ENCODE assay signal across 8 cellular contexts in the genomic region with DNA sequence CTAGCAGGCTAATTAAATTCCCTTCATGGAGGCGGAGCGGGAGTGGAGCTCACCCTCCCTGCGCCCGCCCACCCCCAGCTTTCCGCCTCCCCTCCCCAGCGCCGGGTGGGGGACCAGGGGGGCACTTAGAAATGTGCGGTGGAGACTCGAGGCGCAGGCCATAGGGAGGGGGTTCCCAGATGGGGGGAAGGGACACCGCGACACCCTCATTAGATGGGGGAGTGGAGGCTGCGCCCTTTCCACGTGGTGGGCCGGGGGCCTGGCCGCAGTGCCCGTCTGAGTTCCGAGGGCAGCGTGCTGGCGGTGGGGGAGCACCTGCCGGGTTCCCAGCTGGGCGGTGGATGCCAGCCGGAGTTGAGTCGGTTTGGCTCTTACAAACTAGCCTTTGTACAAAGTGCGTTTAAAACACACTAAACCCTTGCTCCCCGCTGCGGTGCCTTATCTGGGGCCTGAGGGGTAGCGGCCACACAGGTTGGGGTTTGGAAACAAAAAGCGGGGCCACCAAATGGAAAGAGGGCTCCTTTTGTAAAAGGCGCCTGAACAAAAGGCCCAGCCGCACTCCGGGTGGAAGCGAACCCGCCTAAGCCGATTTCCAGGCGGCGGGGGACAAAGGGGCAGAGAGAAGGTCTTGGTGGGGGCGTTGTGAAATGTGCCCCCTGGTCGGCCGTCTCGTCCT. TPM values are rescaled to one million over a fixed set of nuclear protein-coding genes. Genes with fewer than 3 reads are reported as not detected.
A peak's percentile ranks its signal among the peaks of the same experiment; 100 is the strongest.
DNase-seq lines count a peak whose midpoint lies in the region; ATAC-seq, FAIRE-seq and TF ChIP-seq lines count a peak whose summit lies in the region.

No MANE protein-coding gene starts in this region.

- peak overlapping the region; percentile 74 for H3K4me3 ChIP-seq in Jurkat, Clone E6-1 (ENCODE audit: low read length)
- peak overlapping the region; percentile 84 for H3K4me3 ChIP-seq in bronchial epithelial cell (ENCODE audit: low read depth, low read length)

- H3K27me3 ChIP-seq in bronchial epithelial cell (ENCODE audit: control insufficient read depth, insufficient read depth, low read length), result no peaks in the 10 kb centered on the region

- peaks cover 7% of the 10 kb centered on the region for H3K36me3 ChIP-seq in bronchial epithelial cell (ENCODE audit: control insufficient read depth, insufficient read depth, low read length)

- no peak for DNase-seq in Jurkat, Clone E6-1 (ENCODE audit: low read depth, low spot score)
- DNase-seq in bronchial epithelial cell (ENCODE audit: low read depth) (no peak), NCI-H128 (lab: John Stamatoyannopoulos, UW; ENCODE audit: unreplicated experiment) (no peak)
- DNase-seq in natural killer cell treated with Interleukin-12 subunit alpha and Interleukin-12 subunit beta and Interleukin-15 and Interleukin-18, amount 100 ng/mL, for 72 hours (ENCODE audit: low spot score), result no peak

- no peak for FAIRE-seq in bronchial epithelial cell (lab: Jason Lieb, UNC)

- H3K27me3 Mint-ChIP-seq in natural killer cell treated with Interleukin-12 subunit alpha and Interleukin-12 subunit beta and Interleukin-15 and Interleukin-18, amount 100 ng/mL, for 72 hours, result no peaks in the 10 kb centered on the region

- no peaks in the 10 kb centered on the region for H3K36me3 Mint-ChIP-seq in natural killer cell treated with Interleukin-12 subunit alpha and Interleukin-12 subunit beta and Interleukin-15 and Interleukin-18, amount 100 ng/mL, for 72 hours

- H3K4me3 Mint-ChIP-seq in natural killer cell treated with Interleukin-12 subunit alpha and Interleukin-12 subunit beta and Interleukin-15 and Interleukin-18, amount 100 ng/mL, for 72 hours, result peak overlapping the region; percentile 69

- no peak for TF ChIP-seq CTCF in C4-2B (conservative IDR thresholded peaks at IDR 0.05)
- no peak for TF ChIP-seq CTCF in bronchial epithelial cell (IDR thresholded peaks at IDR 0.05; ENCODE audit: insufficient read depth, low read length, severe bottlenecking)

- H3K27ac Mint-ChIP-seq in natural killer cell treated with Interleukin-12 subunit alpha and Interleukin-12 subunit beta and Interleukin-15 and Interleukin-18, amount 100 ng/mL, for 72 hours, result no peak overlapping the region

- peak overlapping the region; percentile 99 for H3K27ac ChIP-seq in C4-2B

- H3K9me3 Mint-ChIP-seq in natural killer cell treated with Interleukin-12 subunit alpha and Interleukin-12 subunit beta and Interleukin-15 and Interleukin-18, amount 100 ng/mL, for 72 hours, result no peaks in the 10 kb centered on the region

- ATAC-seq in natural killer cell treated with Interleukin-12 subunit alpha and Interleukin-12 subunit beta and Interleukin-15 and Interleukin-18, amount 100 ng/mL, for 72 hours, result no peak
- no peak for ATAC-seq in GM19351 (IDR thresholded peaks at IDR 0.05; ENCODE audit: unreplicated experiment)
- ATAC-seq in HG02798 (IDR thresholded peaks at IDR 0.05; ENCODE audit: poor library complexity, unreplicated experiment), result no peak
- ATAC-seq in HG02981 (IDR thresholded peaks at IDR 0.05; ENCODE audit: unreplicated experiment), result no peak

- H3K4me1 Mint-ChIP-seq in natural killer cell treated with Interleukin-12 subunit alpha and Interleukin-12 subunit beta and Interleukin-15 and Interleukin-18, amount 100 ng/mL, for 72 hours (ENCODE audit: low read depth in 2 of 2), result peaks cover 22 to 35% of the 10 kb centered on the region in 2 donors

RNA-seq across cellular contexts. Expression of a gene that starts 1.4 kb away (rescaled TPM):
- 71.0 TPM for polyA plus RNA-seq in Jurkat, Clone E6-1 (2012; ENCODE audit: insufficient read depth, insufficient read length)
- 12.9 and 25.5 TPM in 2 replicates for total RNA-seq in bronchial epithelial cell
- 100 to 1,000 TPM in 1 of 2 donors, 10 to 100 TPM in 1; 84.9 to 146 TPM for total RNA-seq in natural killer cell treated with Interleukin-12 subunit alpha and Interleukin-12 subunit beta and Interleukin-15 and Interleukin-18, amount 100 ng/mL, for 72 hours
